Comparison of ENCODE assay signal across 2 cellular contexts in the genomic region with DNA sequence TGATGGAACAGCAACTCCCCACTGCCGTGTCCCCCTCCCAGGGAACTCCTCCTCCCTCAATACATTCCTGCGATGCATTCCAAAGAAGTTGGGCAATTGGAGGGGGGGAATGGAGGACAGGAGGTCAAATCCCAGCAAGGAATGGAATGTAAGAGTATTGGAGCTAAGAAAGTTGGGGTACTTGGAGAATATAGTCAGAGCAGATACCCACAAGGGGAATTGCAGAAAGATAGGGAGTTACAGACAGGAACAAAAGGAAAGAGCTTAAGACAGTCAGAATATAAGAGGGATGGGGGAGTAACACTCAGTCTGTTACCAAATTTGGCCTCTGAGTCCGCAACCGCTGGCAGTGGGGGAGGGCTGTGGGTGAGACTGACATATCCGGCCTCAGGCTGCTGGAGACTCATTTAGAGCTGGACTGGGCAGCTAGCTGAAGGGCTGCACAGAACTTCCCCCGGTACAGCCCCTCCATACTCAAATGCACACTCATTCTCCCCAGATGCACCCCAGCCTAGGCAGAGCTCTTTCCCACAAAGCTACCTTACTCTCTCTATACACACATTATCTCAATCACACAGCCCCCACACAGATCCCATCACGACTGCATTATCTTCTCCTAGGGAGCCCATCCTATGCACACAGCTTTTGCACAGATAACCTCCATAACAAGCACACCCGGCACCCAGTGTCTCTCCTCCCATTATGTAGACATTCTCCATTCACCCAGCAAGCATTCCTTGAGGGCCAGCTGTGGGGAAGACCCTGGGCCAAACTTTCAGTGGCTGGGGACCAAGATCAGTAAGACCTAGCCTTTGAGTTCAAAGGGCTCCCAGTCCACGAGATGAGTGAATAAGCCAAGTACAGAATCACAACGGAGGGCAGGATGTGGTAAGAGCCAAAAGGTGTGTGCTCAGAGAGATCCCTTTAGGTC.
TF ChIP-seq lines count a peak whose summit lies in the region.

No MANE protein-coding gene starts in this region.

TF ChIP-seq in GM12891, 5 proteins besides CTCF, POLR2A, EP300 and RAD21:
- TF ChIP-seq SPI1 (IDR thresholded peaks at IDR 0.05; ENCODE audit: low read depth, low read length) (0 out of 2 replicates have a peak, but pooled peaks have one; percentile 4), PAX5 (IDR thresholded peaks at IDR 0.05; ENCODE audit: insufficient read depth, low read length, severe bottlenecking) (no peak), POU2F2 (IDR thresholded peaks at IDR 0.05; ENCODE audit: low read depth, low read length) (peak; percentile 52; the same call in 1 of the 2 replicates), TAF1 (IDR thresholded peaks at IDR 0.05; ENCODE audit: low read depth, low read length) (peak; percentile 64), POLR2AphosphoS5 (IDR thresholded peaks at IDR 0.05; ENCODE audit: low read depth, low read length) (peak; percentile 83)

TF ChIP-seq in K562, 482 proteins besides CTCF, POLR2A, EP300 and RAD21 (continues in another document):
- TF ChIP-seq GATA2 (CRISPR knock-in tag; IDR thresholded peaks at IDR 0.05) (peak; percentile 60; the same call in 1 of the 2 replicates), ZNF263 (CRISPR knock-in tag; IDR thresholded peaks at IDR 0.05; ENCODE audit: borderline replicate concordance) (no peak), CBFA2T3 (IDR thresholded peaks at IDR 0.05) (peak; percentile 98), POLR2H (tag; IDR thresholded peaks at IDR 0.05; ENCODE audit: low read depth) (peak; percentile 78), PHTF2 (CRISPR knock-in tag; IDR thresholded peaks at IDR 0.05) (no peak), SMAD4 (CRISPR knock-in tag; conservative IDR thresholded peaks at IDR 0.05) (peak; percentile 37; the same call in 1 of the 2 replicates), ARID1B (IDR thresholded peaks at IDR 0.05) (peak; percentile 97), CBX3 (IDR thresholded peaks at IDR 0.05; ENCODE audit: borderline replicate concordance in 1 of 2, low read length in 2 of 2) (0 out of 3 replicates have a peak, but pooled peaks of 1 of the 2 experiments have one; percentile 27), KAT8 (IDR thresholded peaks at IDR 0.05; ENCODE audit: low read depth) (no peak), HMGN3 (IDR thresholded peaks at IDR 0.05; ENCODE audit: borderline replicate concordance, extremely low read depth, insufficient read length, low read depth, low read length) (peak; percentile 65), DMBX1 (CRISPR knock-in tag; IDR thresholded peaks at IDR 0.05; ENCODE audit: borderline replicate concordance) (no peak), RCOR1 (IDR thresholded peaks at IDR 0.05; ENCODE audit: borderline replicate concordance in 1 of 2, low read depth in 2 of 2, low read length in 2 of 2) (peak; percentile 47 to 90; a peak in 3 of 4 replicates), TAF7 (tag; IDR thresholded peaks at IDR 0.05) (peak; percentile 27; the same call in 1 of the 2 replicates), EGR1 (conservative IDR thresholded peaks at IDR 0.05) (peak; percentile 41; the same call in 1 of the 2 replicates), ATF1 (CRISPR knock-in tag; IDR thresholded peaks at IDR 0.05) (no peak), ATF1 (tag; IDR thresholded peaks at IDR 0.05) (0 out of 2 replicates have a peak, but pooled peaks have one; percentile 45), ZNF324 (CRISPR knock-in tag; IDR thresholded peaks at IDR 0.05) (no peak), TAF9B (IDR thresholded peaks at IDR 0.05; ENCODE audit: partially characterized antibody) (peak; percentile 77), ZEB2 (IDR thresholded peaks at IDR 0.05) (peak; percentile 75), NFIC (IDR thresholded peaks at IDR 0.05) (peak; percentile 88), POLR2AphosphoS5 (IDR thresholded peaks at IDR 0.05; ENCODE audit: control insufficient read depth, insufficient read depth, low read depth, low read length) (peak; percentile 81), ZNF507 (tag; conservative IDR thresholded peaks at IDR 0.05) (no peak), ZNF133 (CRISPR knock-in tag; IDR thresholded peaks at IDR 0.05) (no peak), RBM39 (optimal IDR thresholded peaks at IDR 0.05; ENCODE audit: low read depth, low read length) (no peak), TBL1XR1 (IDR thresholded peaks at IDR 0.05; ENCODE audit: low read length in 2 of 2) (peak in 1 of 2 experiments; percentile 75; a peak in 1 of 4 replicates), ZNF444 (CRISPR knock-in tag; IDR thresholded peaks at IDR 0.05) (0 out of 2 replicates have a peak, but pooled peaks have one; percentile 56), MBD2 (IDR thresholded peaks at IDR 0.05; ENCODE audit: borderline replicate concordance, low read depth) (peak; percentile 44), HLTF (IDR thresholded peaks at IDR 0.05) (peak; percentile 82), KDM1A (IDR thresholded peaks at IDR 0.05) (peak; percentile 77 to 90), ZNF174 (CRISPR knock-in tag; IDR thresholded peaks at IDR 0.05) (no peak), FOXP1 (CRISPR knock-in tag; IDR thresholded peaks at IDR 0.05) (no peak), ZNF175 (CRISPR knock-in tag; IDR thresholded peaks at IDR 0.05; ENCODE audit: low read depth) (peak; percentile 56; the same call in 1 of the 2 replicates), RBM14 (IDR thresholded peaks at IDR 0.05; ENCODE audit: borderline replicate concordance, insufficient read depth, low read depth, low read length) (no peak), BCOR (IDR thresholded peaks at IDR 0.05) (peak; percentile 73; the same call in 1 of the 2 replicates), ARNT (IDR thresholded peaks at IDR 0.05) (peak; percentile 58 to 72; a peak in 1 of 4 replicates), ZC3H11A (IDR thresholded peaks at IDR 0.05; ENCODE audit: low read depth, low read length) (no peak), TOE1 (IDR thresholded peaks at IDR 0.05; ENCODE audit: borderline replicate concordance) (0 out of 2 replicates have a peak, but pooled peaks have one; percentile 38), TOE1 (CRISPR knock-in tag; IDR thresholded peaks at IDR 0.05; ENCODE audit: borderline replicate concordance, low read depth) (no peak)
- TF ChIP-seq, protein P1, sequence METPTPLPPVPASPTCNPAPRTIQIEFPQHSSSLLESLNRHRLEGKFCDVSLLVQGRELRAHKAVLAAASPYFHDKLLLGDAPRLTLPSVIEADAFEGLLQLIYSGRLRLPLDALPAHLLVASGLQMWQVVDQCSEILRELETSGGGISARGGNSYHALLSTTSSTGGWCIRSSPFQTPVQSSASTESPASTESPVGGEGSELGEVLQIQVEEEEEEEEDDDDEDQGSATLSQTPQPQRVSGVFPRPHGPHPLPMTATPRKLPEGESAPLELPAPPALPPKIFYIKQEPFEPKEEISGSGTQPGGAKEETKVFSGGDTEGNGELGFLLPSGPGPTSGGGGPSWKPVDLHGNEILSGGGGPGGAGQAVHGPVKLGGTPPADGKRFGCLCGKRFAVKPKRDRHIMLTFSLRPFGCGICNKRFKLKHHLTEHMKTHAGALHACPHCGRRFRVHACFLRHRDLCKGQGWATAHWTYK (CRISPR knock-in tag; IDR thresholded peaks at IDR 0.05), result no peak
- TF ChIP-seq, protein P2, sequence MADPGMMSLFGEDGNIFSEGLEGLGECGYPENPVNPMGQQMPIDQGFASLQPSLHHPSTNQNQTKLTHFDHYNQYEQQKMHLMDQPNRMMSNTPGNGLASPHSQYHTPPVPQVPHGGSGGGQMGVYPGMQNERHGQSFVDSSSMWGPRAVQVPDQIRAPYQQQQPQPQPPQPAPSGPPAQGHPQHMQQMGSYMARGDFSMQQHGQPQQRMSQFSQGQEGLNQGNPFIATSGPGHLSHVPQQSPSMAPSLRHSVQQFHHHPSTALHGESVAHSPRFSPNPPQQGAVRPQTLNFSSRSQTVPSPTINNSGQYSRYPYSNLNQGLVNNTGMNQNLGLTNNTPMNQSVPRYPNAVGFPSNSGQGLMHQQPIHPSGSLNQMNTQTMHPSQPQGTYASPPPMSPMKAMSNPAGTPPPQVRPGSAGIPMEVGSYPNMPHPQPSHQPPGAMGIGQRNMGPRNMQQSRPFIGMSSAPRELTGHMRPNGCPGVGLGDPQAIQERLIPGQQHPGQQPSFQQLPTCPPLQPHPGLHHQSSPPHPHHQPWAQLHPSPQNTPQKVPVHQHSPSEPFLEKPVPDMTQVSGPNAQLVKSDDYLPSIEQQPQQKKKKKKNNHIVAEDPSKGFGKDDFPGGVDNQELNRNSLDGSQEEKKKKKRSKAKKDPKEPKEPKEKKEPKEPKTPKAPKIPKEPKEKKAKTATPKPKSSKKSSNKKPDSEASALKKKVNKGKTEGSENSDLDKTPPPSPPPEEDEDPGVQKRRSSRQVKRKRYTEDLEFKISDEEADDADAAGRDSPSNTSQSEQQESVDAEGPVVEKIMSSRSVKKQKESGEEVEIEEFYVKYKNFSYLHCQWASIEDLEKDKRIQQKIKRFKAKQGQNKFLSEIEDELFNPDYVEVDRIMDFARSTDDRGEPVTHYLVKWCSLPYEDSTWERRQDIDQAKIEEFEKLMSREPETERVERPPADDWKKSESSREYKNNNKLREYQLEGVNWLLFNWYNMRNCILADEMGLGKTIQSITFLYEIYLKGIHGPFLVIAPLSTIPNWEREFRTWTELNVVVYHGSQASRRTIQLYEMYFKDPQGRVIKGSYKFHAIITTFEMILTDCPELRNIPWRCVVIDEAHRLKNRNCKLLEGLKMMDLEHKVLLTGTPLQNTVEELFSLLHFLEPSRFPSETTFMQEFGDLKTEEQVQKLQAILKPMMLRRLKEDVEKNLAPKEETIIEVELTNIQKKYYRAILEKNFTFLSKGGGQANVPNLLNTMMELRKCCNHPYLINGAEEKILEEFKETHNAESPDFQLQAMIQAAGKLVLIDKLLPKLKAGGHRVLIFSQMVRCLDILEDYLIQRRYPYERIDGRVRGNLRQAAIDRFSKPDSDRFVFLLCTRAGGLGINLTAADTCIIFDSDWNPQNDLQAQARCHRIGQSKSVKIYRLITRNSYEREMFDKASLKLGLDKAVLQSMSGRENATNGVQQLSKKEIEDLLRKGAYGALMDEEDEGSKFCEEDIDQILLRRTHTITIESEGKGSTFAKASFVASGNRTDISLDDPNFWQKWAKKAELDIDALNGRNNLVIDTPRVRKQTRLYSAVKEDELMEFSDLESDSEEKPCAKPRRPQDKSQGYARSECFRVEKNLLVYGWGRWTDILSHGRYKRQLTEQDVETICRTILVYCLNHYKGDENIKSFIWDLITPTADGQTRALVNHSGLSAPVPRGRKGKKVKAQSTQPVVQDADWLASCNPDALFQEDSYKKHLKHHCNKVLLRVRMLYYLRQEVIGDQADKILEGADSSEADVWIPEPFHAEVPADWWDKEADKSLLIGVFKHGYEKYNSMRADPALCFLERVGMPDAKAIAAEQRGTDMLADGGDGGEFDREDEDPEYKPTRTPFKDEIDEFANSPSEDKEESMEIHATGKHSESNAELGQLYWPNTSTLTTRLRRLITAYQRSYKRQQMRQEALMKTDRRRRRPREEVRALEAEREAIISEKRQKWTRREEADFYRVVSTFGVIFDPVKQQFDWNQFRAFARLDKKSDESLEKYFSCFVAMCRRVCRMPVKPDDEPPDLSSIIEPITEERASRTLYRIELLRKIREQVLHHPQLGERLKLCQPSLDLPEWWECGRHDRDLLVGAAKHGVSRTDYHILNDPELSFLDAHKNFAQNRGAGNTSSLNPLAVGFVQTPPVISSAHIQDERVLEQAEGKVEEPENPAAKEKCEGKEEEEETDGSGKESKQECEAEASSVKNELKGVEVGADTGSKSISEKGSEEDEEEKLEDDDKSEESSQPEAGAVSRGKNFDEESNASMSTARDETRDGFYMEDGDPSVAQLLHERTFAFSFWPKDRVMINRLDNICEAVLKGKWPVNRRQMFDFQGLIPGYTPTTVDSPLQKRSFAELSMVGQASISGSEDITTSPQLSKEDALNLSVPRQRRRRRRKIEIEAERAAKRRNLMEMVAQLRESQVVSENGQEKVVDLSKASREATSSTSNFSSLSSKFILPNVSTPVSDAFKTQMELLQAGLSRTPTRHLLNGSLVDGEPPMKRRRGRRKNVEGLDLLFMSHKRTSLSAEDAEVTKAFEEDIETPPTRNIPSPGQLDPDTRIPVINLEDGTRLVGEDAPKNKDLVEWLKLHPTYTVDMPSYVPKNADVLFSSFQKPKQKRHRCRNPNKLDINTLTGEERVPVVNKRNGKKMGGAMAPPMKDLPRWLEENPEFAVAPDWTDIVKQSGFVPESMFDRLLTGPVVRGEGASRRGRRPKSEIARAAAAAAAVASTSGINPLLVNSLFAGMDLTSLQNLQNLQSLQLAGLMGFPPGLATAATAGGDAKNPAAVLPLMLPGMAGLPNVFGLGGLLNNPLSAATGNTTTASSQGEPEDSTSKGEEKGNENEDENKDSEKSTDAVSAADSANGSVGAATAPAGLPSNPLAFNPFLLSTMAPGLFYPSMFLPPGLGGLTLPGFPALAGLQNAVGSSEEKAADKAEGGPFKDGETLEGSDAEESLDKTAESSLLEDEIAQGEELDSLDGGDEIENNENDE (IDR thresholded peaks at IDR 0.05; ENCODE audit: low read depth, low read length), result no peak
- TF ChIP-seq, protein P3, sequence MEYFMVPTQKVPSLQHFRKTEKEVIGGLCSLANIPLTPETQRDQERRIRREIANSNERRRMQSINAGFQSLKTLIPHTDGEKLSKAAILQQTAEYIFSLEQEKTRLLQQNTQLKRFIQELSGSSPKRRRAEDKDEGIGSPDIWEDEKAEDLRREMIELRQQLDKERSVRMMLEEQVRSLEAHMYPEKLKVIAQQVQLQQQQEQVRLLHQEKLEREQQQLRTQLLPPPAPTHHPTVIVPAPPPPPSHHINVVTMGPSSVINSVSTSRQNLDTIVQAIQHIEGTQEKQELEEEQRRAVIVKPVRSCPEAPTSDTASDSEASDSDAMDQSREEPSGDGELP (CRISPR knock-in tag; IDR thresholded peaks at IDR 0.05; ENCODE audit: borderline replicate concordance), result peak; percentile 52; the same call in 1 of the 2 replicates
- TF ChIP-seq, protein P4, sequence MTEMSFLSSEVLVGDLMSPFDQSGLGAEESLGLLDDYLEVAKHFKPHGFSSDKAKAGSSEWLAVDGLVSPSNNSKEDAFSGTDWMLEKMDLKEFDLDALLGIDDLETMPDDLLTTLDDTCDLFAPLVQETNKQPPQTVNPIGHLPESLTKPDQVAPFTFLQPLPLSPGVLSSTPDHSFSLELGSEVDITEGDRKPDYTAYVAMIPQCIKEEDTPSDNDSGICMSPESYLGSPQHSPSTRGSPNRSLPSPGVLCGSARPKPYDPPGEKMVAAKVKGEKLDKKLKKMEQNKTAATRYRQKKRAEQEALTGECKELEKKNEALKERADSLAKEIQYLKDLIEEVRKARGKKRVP (CRISPR knock-in tag; IDR thresholded peaks at IDR 0.05), result no peak
- TF ChIP-seq, protein P5, sequence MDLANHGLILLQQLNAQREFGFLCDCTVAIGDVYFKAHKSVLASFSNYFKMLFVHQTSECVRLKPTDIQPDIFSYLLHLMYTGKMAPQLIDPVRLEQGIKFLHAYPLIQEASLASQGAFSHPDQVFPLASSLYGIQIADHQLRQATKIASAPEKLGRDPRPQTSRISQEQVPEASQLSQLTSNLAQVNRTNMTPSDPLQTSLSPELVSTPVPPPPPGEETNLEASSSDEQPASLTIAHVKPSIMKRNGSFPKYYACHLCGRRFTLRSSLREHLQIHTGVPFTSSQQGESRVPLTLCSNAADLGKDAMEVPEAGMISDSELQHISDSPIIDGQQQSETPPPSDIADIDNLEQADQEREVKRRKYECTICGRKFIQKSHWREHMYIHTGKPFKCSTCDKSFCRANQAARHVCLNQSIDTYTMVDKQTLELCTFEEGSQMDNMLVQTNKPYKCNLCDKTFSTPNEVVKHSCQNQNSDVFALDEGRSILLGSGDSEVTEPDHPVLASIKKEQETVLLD (IDR thresholded peaks at IDR 0.05), result peak; percentile 88
- TF ChIP-seq, protein P6, sequence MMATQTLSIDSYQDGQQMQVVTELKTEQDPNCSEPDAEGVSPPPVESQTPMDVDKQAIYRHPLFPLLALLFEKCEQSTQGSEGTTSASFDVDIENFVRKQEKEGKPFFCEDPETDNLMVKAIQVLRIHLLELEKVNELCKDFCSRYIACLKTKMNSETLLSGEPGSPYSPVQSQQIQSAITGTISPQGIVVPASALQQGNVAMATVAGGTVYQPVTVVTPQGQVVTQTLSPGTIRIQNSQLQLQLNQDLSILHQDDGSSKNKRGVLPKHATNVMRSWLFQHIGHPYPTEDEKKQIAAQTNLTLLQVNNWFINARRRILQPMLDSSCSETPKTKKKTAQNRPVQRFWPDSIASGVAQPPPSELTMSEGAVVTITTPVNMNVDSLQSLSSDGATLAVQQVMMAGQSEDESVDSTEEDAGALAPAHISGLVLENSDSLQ (IDR thresholded peaks at IDR 0.05), result peak; percentile 77
